In the genomic region with DNA sequence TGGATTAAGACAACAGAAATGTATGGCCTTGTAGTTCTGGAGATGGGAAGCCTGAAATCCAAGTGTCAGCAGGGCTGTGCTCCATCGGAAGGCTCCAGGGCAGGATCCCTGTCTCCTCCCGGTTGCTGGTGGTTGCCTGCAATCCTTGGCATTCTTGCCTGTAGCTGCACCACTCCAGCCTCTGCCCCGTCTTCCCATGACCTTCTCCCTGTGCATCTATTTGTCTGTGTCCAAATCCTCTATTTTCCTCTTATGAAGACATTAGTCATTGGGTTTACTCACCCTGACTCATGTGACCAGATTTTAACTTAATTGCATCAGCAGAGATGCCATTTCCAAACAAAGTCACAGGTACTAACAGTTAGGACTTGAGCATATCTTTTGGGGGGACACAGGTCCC, we compare ENCODE assay signal across 16 cellular contexts. TPM values are rescaled to one million over a fixed set of nuclear protein-coding genes. Genes with fewer than 3 reads are reported as not detected.
DNase-seq lines count a peak whose midpoint lies in the region; ATAC-seq, FAIRE-seq and TF ChIP-seq lines count a peak whose summit lies in the region.
"Had no signal": no experiment of that assay in that cellular context is flagged by ENCODE, and none has a peak within 500 bp of the region (broad histone marks: within the 10 kb centered on the region; RNA-seq: fewer than 3 reads in every experiment).

No MANE protein-coding gene starts in this region.

- TF ChIP-seq POLR2A in adrenal gland (IDR thresholded peaks at IDR 0.05) = no peak

- no peak for FAIRE-seq in pancreas (lab: Jason Lieb, UNC)
- FAIRE-seq: H1 had no signal

- H3K4me3 ChIP-seq in BLaER1 (no peak overlapping the region), HFF-Myc (replicated peaks; ENCODE audit: low read depth, low read length) (no peak overlapping the region), adrenal gland (no peak overlapping the region), pancreas (no peak overlapping the region)
- H3K4me3 ChIP-seq: lower lobe of right lung, SK-N-MC, upper lobe of right lung had no signal

- intact Hi-C loops in adrenal gland (cut with DNase I) (no loop called here), pancreas (cut with DNase I) (no loop called here)

- H3K36me3 Mint-ChIP-seq in T-helper 2 cell treated with Interferon-gamma antibody and Interleukin-4, amounts not matched to agents 5 μg/mL and 100 μg/mL, for 36 hours (ENCODE audit: low read depth) = no peaks in the 10 kb centered on the region
- H3K36me3 Mint-ChIP-seq: activated naive CD4-positive, alpha-beta T cell treated with anti-CD3 and anti-CD28 coated beads, Interleukin-2, amount 50 U/mL, for 24 hours; CD8-positive, alpha-beta T cell; natural killer cell treated with Interleukin-12 subunit alpha and Interleukin-12 subunit beta and Interleukin-15 and Interleukin-18, amount 100 ng/mL, for 72 hours had no signal

- H3K27me3 ChIP-seq in BLaER1 (no peaks in the 10 kb centered on the region), adrenal gland (peaks cover 2% of the 10 kb centered on the region), pancreas (no peaks in the 10 kb centered on the region)
- H3K27me3 ChIP-seq: upper lobe of right lung had no signal

- no peaks in the 10 kb centered on the region for H3K36me3 ChIP-seq in BLaER1
- H3K36me3 ChIP-seq in adrenal gland (replicated peaks in 1 of 2) = no peaks in the 10 kb centered on the region
- no peaks in the 10 kb centered on the region for H3K36me3 ChIP-seq in pancreas
- H3K36me3 ChIP-seq: lower lobe of right lung, upper lobe of right lung had no signal

- H3K4me1 ChIP-seq in BLaER1 = peaks cover 99% of the 10 kb centered on the region
- no peaks in the 10 kb centered on the region for H3K4me1 ChIP-seq in adrenal gland (replicated peaks in 1 of 2)
- H3K4me1 ChIP-seq in pancreas = no peaks in the 10 kb centered on the region
- H3K4me1 ChIP-seq: lower lobe of right lung, upper lobe of right lung had no signal

- WGBS in adrenal gland, 4 donors = 48 to 60% (median 54%) methylated on average over 3 of the region's 3 CpGs
- whole genome bisulfite sequencing in pancreas, 2 donors = 56 to 64% methylated on average over 3 of the region's 3 CpGs

- H3K4me2 ChIP-seq in BLaER1 = peak overlapping the region; percentile 86

- H3K4me3 Mint-ChIP-seq in T-helper 2 cell treated with Interferon-gamma antibody and Interleukin-4, amounts not matched to agents 5 μg/mL and 100 μg/mL, for 36 hours = no peak overlapping the region
- H3K4me3 Mint-ChIP-seq: activated naive CD4-positive, alpha-beta T cell treated with anti-CD3 and anti-CD28 coated beads, Interleukin-2, amount 50 U/mL, for 24 hours; CD8-positive, alpha-beta T cell; natural killer cell treated with Interleukin-12 subunit alpha and Interleukin-12 subunit beta and Interleukin-15 and Interleukin-18, amount 100 ng/mL, for 72 hours had no signal

- H3K4me1 Mint-ChIP-seq in T-helper 2 cell treated with Interferon-gamma antibody and Interleukin-4, amounts not matched to agents 5 μg/mL and 100 μg/mL, for 36 hours (ENCODE audit: low read depth) = no peaks in the 10 kb centered on the region
- H3K4me1 Mint-ChIP-seq: activated naive CD4-positive, alpha-beta T cell treated with anti-CD3 and anti-CD28 coated beads, Interleukin-2, amount 50 U/mL, for 24 hours had no signal

- TF ChIP-seq CTCF in HFF-Myc (IDR thresholded peaks at IDR 0.05; ENCODE audit: low read depth, low read length, missing control alignments) (no peak), adrenal gland (IDR thresholded peaks at IDR 0.05) (no peak), pancreas (IDR thresholded peaks at IDR 0.05) (no peak)

- no peaks in the 10 kb centered on the region for H3K27me3 Mint-ChIP-seq in T-helper 2 cell treated with Interferon-gamma antibody and Interleukin-4, amounts not matched to agents 5 μg/mL and 100 μg/mL, for 36 hours (ENCODE audit: low read depth)

- no peak for ATAC-seq in pancreas
- no peak for ATAC-seq in HG02870 (IDR thresholded peaks at IDR 0.05; ENCODE audit: unreplicated experiment)
- ATAC-seq: CD8-positive, alpha-beta T cell; lower lobe of right lung; natural killer cell treated with Interleukin-12 subunit alpha and Interleukin-12 subunit beta and Interleukin-15 and Interleukin-18, amount 100 ng/mL, for 72 hours; upper lobe of right lung had no signal

- no peak overlapping the region for H3K27ac Mint-ChIP-seq in T-helper 2 cell treated with Interferon-gamma antibody and Interleukin-4, amounts not matched to agents 5 μg/mL and 100 μg/mL, for 36 hours
- H3K27ac Mint-ChIP-seq: activated naive CD4-positive, alpha-beta T cell treated with anti-CD3 and anti-CD28 coated beads, Interleukin-2, amount 50 U/mL, for 24 hours; CD8-positive, alpha-beta T cell; natural killer cell treated with Interleukin-12 subunit alpha and Interleukin-12 subunit beta and Interleukin-15 and Interleukin-18, amount 100 ng/mL, for 72 hours had no signal

- H4K20me1 ChIP-seq in BLaER1 = no peaks in the 10 kb centered on the region

- no peak overlapping the region for H3K9ac ChIP-seq in BLaER1

- DNase-seq in HFF-Myc (ENCODE audit: extremely low read depth, low read depth) = peak; percentile 11
- peak in 4 of 7 donors; percentile 24 to 34 (median 26) for DNase-seq in adrenal gland
- DNase-seq in hepatic stellate cell (ENCODE audit: low spot score) = peak; percentile 27
- no peak for DNase-seq in ureter (ENCODE audit: low spot score)
- no peak for DNase-seq in pancreas
- no peak for DNase-seq in T-helper 2 cell treated with Interferon-gamma antibody and Interleukin-4, amounts not matched to agents 5 μg/mL and 100 μg/mL, for 36 hours (ENCODE audit: low spot score)
- DNase-seq: CD8-positive, alpha-beta T cell; lower lobe of right lung; NCI-H2171; upper lobe of right lung had no signal

- H3K27ac ChIP-seq in BLaER1 = peak overlapping the region; percentile 90
- no peak overlapping the region for H3K27ac ChIP-seq in adrenal gland
- no peak overlapping the region for H3K27ac ChIP-seq in pancreas
- H3K27ac ChIP-seq: lower lobe of right lung, SK-N-MC, upper lobe of right lung had no signal

- no peaks in the 10 kb centered on the region for H3K9me3 ChIP-seq in BLaER1
- no peaks in the 10 kb centered on the region for H3K9me3 ChIP-seq in adrenal gland (replicated peaks in 1 of 3)
- H3K9me3 ChIP-seq in pancreas = no peaks in the 10 kb centered on the region
- H3K9me3 ChIP-seq: lower lobe of right lung, upper lobe of right lung had no signal

- no peaks in the 10 kb centered on the region for H3K9me3 Mint-ChIP-seq in T-helper 2 cell treated with Interferon-gamma antibody and Interleukin-4, amounts not matched to agents 5 μg/mL and 100 μg/mL, for 36 hours
- H3K9me3 Mint-ChIP-seq: activated naive CD4-positive, alpha-beta T cell treated with anti-CD3 and anti-CD28 coated beads, Interleukin-2, amount 50 U/mL, for 24 hours; CD8-positive, alpha-beta T cell; natural killer cell treated with Interleukin-12 subunit alpha and Interleukin-12 subunit beta and Interleukin-15 and Interleukin-18, amount 100 ng/mL, for 72 hours had no signal

RNA-seq across cellular contexts. Expression of gene TUNAR, which starts 15.1 kb away (rescaled TPM):
- not detected for total RNA-seq in adrenal gland
- not detected for polyA plus RNA-seq in adrenal gland
- not detected for total RNA-seq in ureter
- 1 to 10 TPM in 2 of 6 donors, under 1 TPM in 4; 0.23 to 1.8 (median 0.77) TPM for total RNA-seq in pancreas
- polyA plus RNA-seq in pancreas = 10 to 100 TPM in 1 of 2 donors, 1 to 10 TPM in 1; 3.8 to 12.7 TPM
- total RNA-seq: CD8-positive, alpha-beta T cell; lower lobe of right lung; natural killer cell treated with Interleukin-12 subunit alpha and Interleukin-12 subunit beta and Interleukin-15 and Interleukin-18, amount 100 ng/mL, for 72 hours; upper lobe of right lung had no signal

Comparison
In these comparisons a context has a peak if more than half of its experiments do, and no peak if none do; other contexts are left out.
1. DNase-seq: peak in HFF-Myc (single experiment), adrenal gland (4 of 7) and hepatic stellate cell (single experiment); none in ureter (single experiment), pancreas (0 of 6) and T-helper 2 cell treated with Interferon-gamma antibody and Interleukin-4, amounts not matched to agents 5 μg/mL and 100 μg/mL, for 36 hours (single experiment).